19 cellular contexts compared by ENCODE assay signal in the genomic region with DNA sequence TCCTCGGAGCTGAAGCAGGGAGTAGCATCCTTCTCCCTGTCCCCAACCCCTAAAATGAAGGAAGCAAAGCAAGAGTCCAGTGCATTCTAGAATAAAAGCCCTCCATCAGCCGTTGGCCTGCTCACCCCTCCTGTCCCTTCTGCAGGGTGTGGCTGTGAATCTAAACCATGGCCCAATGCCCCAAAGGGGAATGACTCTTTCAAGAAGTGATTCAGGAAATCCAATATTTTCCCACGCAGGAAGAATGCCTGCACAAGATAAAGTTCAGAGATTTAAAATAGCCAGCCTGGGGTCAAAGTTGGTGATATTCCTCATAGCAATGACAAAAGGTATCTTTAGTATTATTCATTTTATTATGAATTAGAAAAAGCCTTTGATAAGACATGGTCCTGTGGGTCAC. TPM values are rescaled to one million over a fixed set of nuclear protein-coding genes. Genes with fewer than 3 reads are reported as not detected.
DNase-seq lines count a peak whose midpoint lies in the region; ATAC-seq and TF ChIP-seq lines count a peak whose summit lies in the region.
"Had no signal": no experiment of that assay in that cellular context is flagged by ENCODE, and none has a peak within 500 bp of the region (broad histone marks: within the 10 kb centered on the region; RNA-seq: fewer than 3 reads in every experiment).

No MANE protein-coding gene starts in this region.

- no peak overlapping the region for H3K4me3 Mint-ChIP-seq in MCF 10A (ENCODE audit: unreplicated experiment)
- no peak overlapping the region for H3K4me3 Mint-ChIP-seq in natural killer cell
- H3K4me3 Mint-ChIP-seq: activated naive CD8-positive, alpha-beta T cell treated with anti-CD3 and anti-CD28 coated beads, Interleukin-2, amount 10 ng/mL, durations not matched to agents 7 days and 5 days; brain; stimulated activated effector memory CD8-positive, alpha-beta T cell treated with anti-CD3 and anti-CD28 coated beads, Interleukin-12 subunit alpha, Interleukin-12 subunit beta, amount 100 ng/mL, for 72 hours had no signal

- H3K27ac ChIP-seq in breast epithelium (no peak overlapping the region), RWPE1 (no peak overlapping the region), right cardiac atrium (ENCODE audit: low read length) (no peak overlapping the region), upper lobe of right lung (no peak overlapping the region)
- H3K27ac ChIP-seq: C4-2B, gastrocnemius medialis had no signal

- POLR2A ChIA-PET in MCF 10A (lab: Yijun Ruan, JAX): no interaction called here
- POLR2A ChIA-PET in RWPE1 (lab: Yijun Ruan, JAX; ENCODE audit: low non-redundant PET): no interaction called here

- no peak overlapping the region for H3K4me3 ChIP-seq in breast epithelium
- no peak overlapping the region for H3K4me3 ChIP-seq in right cardiac atrium (ENCODE audit: low read length)
- H3K4me3 ChIP-seq in upper lobe of right lung: no peak overlapping the region
- H3K4me3 ChIP-seq: gastrocnemius medialis, thyroid gland had no signal

- H3K9me3 ChIP-seq in breast epithelium (no peaks in the 10 kb centered on the region), right cardiac atrium (ENCODE audit: control insufficient read depth, low read length) (no peaks in the 10 kb centered on the region), upper lobe of right lung (no peaks in the 10 kb centered on the region)
- H3K9me3 ChIP-seq: gastrocnemius medialis, thyroid gland had no signal

- no peaks in the 10 kb centered on the region for H3K27me3 ChIP-seq in breast epithelium
- no peaks in the 10 kb centered on the region for H3K27me3 ChIP-seq in right cardiac atrium (ENCODE audit: control insufficient read depth, insufficient read depth)
- H3K27me3 ChIP-seq in upper lobe of right lung: no peaks in the 10 kb centered on the region
- H3K27me3 ChIP-seq: gastrocnemius medialis, thyroid gland had no signal

- H3K36me3 Mint-ChIP-seq in MCF 10A (ENCODE audit: insufficient read depth, unreplicated experiment) (no peaks in the 10 kb centered on the region), natural killer cell (no peaks in the 10 kb centered on the region)
- H3K36me3 Mint-ChIP-seq: activated naive CD8-positive, alpha-beta T cell treated with anti-CD3 and anti-CD28 coated beads, Interleukin-2, amount 10 ng/mL, durations not matched to agents 7 days and 5 days; brain; stimulated activated effector memory CD8-positive, alpha-beta T cell treated with anti-CD3 and anti-CD28 coated beads, Interleukin-12 subunit alpha, Interleukin-12 subunit beta, amount 100 ng/mL, for 72 hours had no signal

- H3K4me1 ChIP-seq in breast epithelium (no peaks in the 10 kb centered on the region), right cardiac atrium (ENCODE audit: control insufficient read depth, insufficient read depth, low read length) (peaks cover 11% of the 10 kb centered on the region), upper lobe of right lung (peaks cover 25% of the 10 kb centered on the region)

- peak; percentile 34 for DNase-seq in MCF 10A (ENCODE audit: unreplicated experiment)
- no peak for DNase-seq in breast epithelium (ENCODE audit: low spot score in 2 of 2)
- DNase-seq in RWPE1 (ENCODE audit: low spot score): peak; percentile 26
- peak in 1 of 3 donors; percentile 42 for DNase-seq in right cardiac atrium
- DNase-seq in upper lobe of right lung: no peak
- no peak for DNase-seq in NCI-H2107 treated with DMSO at 0.1 percent for 48 hours (lab: John Stamatoyannopoulos, UW; ENCODE audit: unreplicated experiment)
- no peak for DNase-seq in natural killer cell
- DNase-seq: 8988T; activated naive CD8-positive, alpha-beta T cell treated with anti-CD3 and anti-CD28 coated beads, Interleukin-2, amount 10 ng/mL, durations not matched to agents 7 days and 5 days; gastrocnemius medialis; NCI-H1048; NCI-H446 treated with DMSO at 0.1 percent for 48 hours; nucleus accumbens; retina; thyroid gland had no signal

- WGBS in right cardiac atrium: 44% methylated on average over 3 of the region's 3 CpGs

- peaks cover 20% of the 10 kb centered on the region for H3K4me1 Mint-ChIP-seq in MCF 10A (ENCODE audit: insufficient read depth, unreplicated experiment)
- peaks cover 11 to 12% of the 10 kb centered on the region in 2 donors for H3K4me1 Mint-ChIP-seq in natural killer cell
- H3K4me1 Mint-ChIP-seq: activated naive CD8-positive, alpha-beta T cell treated with anti-CD3 and anti-CD28 coated beads, Interleukin-2, amount 10 ng/mL, durations not matched to agents 7 days and 5 days; brain; stimulated activated effector memory CD8-positive, alpha-beta T cell treated with anti-CD3 and anti-CD28 coated beads, Interleukin-12 subunit alpha, Interleukin-12 subunit beta, amount 100 ng/mL, for 72 hours had no signal

- no TSS peak for BruUV-seq in MCF 10A (replicated peaks; lab: Mats Ljungman, UMichigan)

- ATAC-seq in right cardiac atrium (peak; percentile 58 to 79), upper lobe of right lung (peak; percentile 16), HG02840 (IDR thresholded peaks at IDR 0.05; ENCODE audit: low FRiP score, unreplicated experiment) (no peak), natural killer cell (no peak)
- ATAC-seq: stimulated activated effector memory CD8-positive, alpha-beta T cell treated with anti-CD3 and anti-CD28 coated beads, Interleukin-12 subunit alpha, Interleukin-12 subunit beta, amount 100 ng/mL, for 72 hours had no signal

- TF ChIP-seq POLR2A in breast epithelium (IDR thresholded peaks at IDR 0.05): no peak

- H3K36me3 ChIP-seq in breast epithelium: no peaks in the 10 kb centered on the region
- H3K36me3 ChIP-seq in upper lobe of right lung: no peaks in the 10 kb centered on the region
- H3K36me3 ChIP-seq: gastrocnemius medialis, thyroid gland had no signal

- intact Hi-C loops in MCF 10A (cut with micrococcal nuclease) (no loop called here), breast epithelium (cut with DNase I; ENCODE audit: low total_unique reads) (no loop called here), right cardiac atrium (cut with DNase I) (no loop called here), upper lobe of right lung (cut with DNase I) (no loop called here), natural killer cell (cut with micrococcal nuclease) (no loop called here)

- CTCF ChIA-PET in MCF 10A (lab: Yijun Ruan, JAX): interaction anchor here (0.8 kb wide), 1 partner anchor 221 kb away, joined by 4 read pairs; no protein-coding TSS in a partner anchor
- CTCF ChIA-PET in RWPE1 (lab: Yijun Ruan, JAX): no interaction called here

- H3K27me3 Mint-ChIP-seq in MCF 10A (ENCODE audit: insufficient read depth, unreplicated experiment) (no peaks in the 10 kb centered on the region), natural killer cell (ENCODE audit: low read depth in 2 of 2) (peaks cover 0 to 11% of the 10 kb centered on the region in 2 donors)

- H3K27ac Mint-ChIP-seq in MCF 10A (ENCODE audit: low read depth, unreplicated experiment): no peak overlapping the region
- no peak overlapping the region for H3K27ac Mint-ChIP-seq in natural killer cell
- H3K27ac Mint-ChIP-seq: activated naive CD8-positive, alpha-beta T cell treated with anti-CD3 and anti-CD28 coated beads, Interleukin-2, amount 10 ng/mL, durations not matched to agents 7 days and 5 days; brain; stimulated activated effector memory CD8-positive, alpha-beta T cell treated with anti-CD3 and anti-CD28 coated beads, Interleukin-12 subunit alpha, Interleukin-12 subunit beta, amount 100 ng/mL, for 72 hours had no signal

- peaks cover 7% of the 10 kb centered on the region for H3K9me3 Mint-ChIP-seq in MCF 10A (ENCODE audit: unreplicated experiment)
- H3K9me3 Mint-ChIP-seq in natural killer cell: no peaks in the 10 kb centered on the region
- H3K9me3 Mint-ChIP-seq: activated naive CD8-positive, alpha-beta T cell treated with anti-CD3 and anti-CD28 coated beads, Interleukin-2, amount 10 ng/mL, durations not matched to agents 7 days and 5 days; stimulated activated effector memory CD8-positive, alpha-beta T cell treated with anti-CD3 and anti-CD28 coated beads, Interleukin-12 subunit alpha, Interleukin-12 subunit beta, amount 100 ng/mL, for 72 hours had no signal

- TF ChIP-seq CTCF in MCF 10A (IDR thresholded peaks at IDR 0.05; ENCODE audit: unreplicated experiment): no peak
- TF ChIP-seq CTCF in breast epithelium (IDR thresholded peaks at IDR 0.05): no peak
- no peak for TF ChIP-seq CTCF in RWPE1 (conservative IDR thresholded peaks at IDR 0.05; ENCODE audit: low read depth)
- no peak for TF ChIP-seq CTCF in upper lobe of right lung (IDR thresholded peaks at IDR 0.05)
- no peak for TF ChIP-seq CTCF in natural killer cell (IDR thresholded peaks at IDR 0.05)

RNA-seq across cellular contexts. Expression of gene SLCO2A1, which starts 38.5 kb away (rescaled TPM):
- total RNA-seq in MCF 10A (2022) (0.59 and 1.0 TPM in 2 replicates), breast epithelium (10 to 100 TPM in 1 of 3 donors, 1 to 10 TPM in 2; 4.2 to 11.1 (median 7.5) TPM), right cardiac atrium (100 to 1,000 TPM in 1 of 4 donors, 10 to 100 TPM in 3; 34.5 to 100 (median 43.7) TPM), upper lobe of right lung (234 TPM), natural killer cell (not detected)
- polyA plus RNA-seq in right cardiac atrium: 17.1 TPM
- total RNA-seq: activated naive CD8-positive, alpha-beta T cell treated with anti-CD3 and anti-CD28 coated beads, Interleukin-2, amount 10 ng/mL, durations not matched to agents 7 days and 5 days had no signal

Comparison
In these comparisons a context has a peak if more than half of its experiments do, and no peak if none do; other contexts are left out.
1. DNase-seq: peak in MCF 10A (single experiment) and RWPE1 (single experiment); none in breast epithelium (0 of 2), upper lobe of right lung (single experiment), NCI-H2107 treated with DMSO at 0.1 percent for 48 hours (single experiment) and natural killer cell (single experiment).
2. ATAC-seq: peak in right cardiac atrium (2 of 2) and upper lobe of right lung (single experiment); none in HG02840 (single experiment) and natural killer cell (0 of 3).